In genomic region chr20:50716518-50716917, GRCh38 we compare ENCODE assay signal across 8 cellular contexts. TPM values are rescaled to one million over a fixed set of nuclear protein-coding genes. Genes with fewer than 3 reads are reported as not detected.
"Had no signal": no experiment of that assay in that cellular context is flagged by ENCODE, and none has a peak within 500 bp of the region (broad histone marks: within the 10 kb centered on the region; RNA-seq: fewer than 3 reads in every experiment).

No MANE protein-coding gene starts in this region.

- H3K9ac ChIP-seq: GM23248, KMS-11 had no signal

- H3K27ac ChIP-seq: GM23248, KMS-11 had no signal

- H3K4me3 ChIP-seq: GM23248, HAP-1 had no signal

- H3K9me3 ChIP-seq: HAP-1 had no signal

- H3K4me2 ChIP-seq: KMS-11 had no signal

- DNase-seq: GM23248, GOT3, H7, IMR-90, KBM-7 had no signal

- FAIRE-seq: HTR-8/SVneo had no signal

- H3K36me3 ChIP-seq: HAP-1 had no signal

- H2AFZ ChIP-seq: GM23248 had no signal

RNA-seq across cellular contexts. Expression of gene PARD6B, which starts 14.9 kb away (rescaled TPM):
- total RNA-seq: GM23248 had no signal

RNA-seq across cellular contexts. Expression of gene RIPOR3, which starts 25.2 kb away (rescaled TPM):
- total RNA-seq: GM23248 had no signal
